In genomic region chr6:8481727-8482126, GRCh38 we compare ENCODE assay signal across 8 cellular contexts. TPM values are rescaled to one million over a fixed set of nuclear protein-coding genes. Genes with fewer than 3 reads are reported as not detected.
A peak's percentile ranks its signal among the peaks of the same experiment; 100 is the strongest.
DNase-seq lines count a peak whose midpoint lies in the region; ATAC-seq and TF ChIP-seq lines count a peak whose summit lies in the region.

No MANE protein-coding gene starts in this region.

- H3F3A ChIP-seq in PC-3 (ENCODE audit: low read length, unreplicated experiment) = no peaks in the 10 kb centered on the region

- H3K27me3 ChIP-seq in PC-3 (ENCODE audit: low read length) = no peaks in the 10 kb centered on the region

- peak; percentile 0 for DNase-seq in NCI-H1092 treated with DMSO at 0.1 percent for 48 hours (lab: John Stamatoyannopoulos, UW)
- DNase-seq in NCI-H1092 (lab: John Stamatoyannopoulos, UW) = no peak
- peak; percentile 38 for DNase-seq in PC-3
- no peak for DNase-seq in mucosa of descending colon
- DNase-seq in activated T-cell treated with anti-CD3 and anti-CD28 coated beads, Interleukin-2, amount 50 U/mL, for 1 hour = no peak
- DNase-seq in stimulated activated CD4-positive, alpha-beta T cell treated with anti-CD3 and anti-CD28 coated beads, Interleukin-4, amount 100 ng/mL, for 4 hours = no peak
- no peak for DNase-seq in natural killer cell treated with Interleukin-12 subunit alpha and Interleukin-12 subunit beta and Interleukin-15 and Interleukin-18, amount 100 ng/mL, for 72 hours (ENCODE audit: low spot score)

- no peak overlapping the region for H3K9ac ChIP-seq in PC-3 (ENCODE audit: low read length)

- H3K27ac Mint-ChIP-seq in natural killer cell treated with Interleukin-12 subunit alpha and Interleukin-12 subunit beta and Interleukin-15 and Interleukin-18, amount 100 ng/mL, for 72 hours = no peak overlapping the region

- H3K4me1 Mint-ChIP-seq in natural killer cell treated with Interleukin-12 subunit alpha and Interleukin-12 subunit beta and Interleukin-15 and Interleukin-18, amount 100 ng/mL, for 72 hours (ENCODE audit: low read depth in 2 of 2) = no peaks in the 10 kb centered on the region

- H3K9me3 Mint-ChIP-seq in natural killer cell treated with Interleukin-12 subunit alpha and Interleukin-12 subunit beta and Interleukin-15 and Interleukin-18, amount 100 ng/mL, for 72 hours = no peaks in the 10 kb centered on the region

- H3K4me1 ChIP-seq in PC-3 (ENCODE audit: insufficient read depth, low read length) = no peaks in the 10 kb centered on the region
- no peaks in the 10 kb centered on the region for H3K4me1 ChIP-seq in mucosa of descending colon (ENCODE audit: low read depth)

- no peaks in the 10 kb centered on the region for H4K20me1 ChIP-seq in PC-3 (ENCODE audit: low read length)

- H2AFZ ChIP-seq in PC-3 (ENCODE audit: low read length) = no peak overlapping the region

- BruUV-seq in PC-3 (replicated peaks; lab: Mats Ljungman, UMichigan) = no TSS peak

- peaks cover 2 to 17% of the 10 kb centered on the region in 2 donors for H3K27me3 Mint-ChIP-seq in natural killer cell treated with Interleukin-12 subunit alpha and Interleukin-12 subunit beta and Interleukin-15 and Interleukin-18, amount 100 ng/mL, for 72 hours

- intact Hi-C loops in PC-3 (cut with micrococcal nuclease) (no loop called here), mucosa of descending colon (cut with DNase I, micrococcal nuclease) (no loop called here)

- POLR2A ChIA-PET in PC-3 (lab: Charles Lee; ENCODE audit: unreplicated experiment) = no interaction called here

- no peak overlapping the region for H3K4me3 Mint-ChIP-seq in natural killer cell treated with Interleukin-12 subunit alpha and Interleukin-12 subunit beta and Interleukin-15 and Interleukin-18, amount 100 ng/mL, for 72 hours

- H3K9me3 ChIP-seq in PC-3 (ENCODE audit: low read length) (no peaks in the 10 kb centered on the region), mucosa of descending colon (no peaks in the 10 kb centered on the region)

- peak; percentile 64 for TF ChIP-seq CTCF in PC-3 (conservative IDR thresholded peaks at IDR 0.05; ENCODE audit: low read depth, low read length)
- no peak for TF ChIP-seq CTCF in mucosa of descending colon (IDR thresholded peaks at IDR 0.05)

- CTCF ChIA-PET in PC-3 (lab: Charles Lee) = interaction anchor here (0.5 to 0.7 kb wide), 4 partner anchors 11 to 1046 kb away, joined by 3 read pairs; no protein-coding TSS in a partner anchor

- H3K27ac ChIP-seq in PC-3 (ENCODE audit: low read length) = no peak overlapping the region

- no peaks in the 10 kb centered on the region for H3K9me2 ChIP-seq in PC-3 (replicated peaks; ENCODE audit: low read length)

- H3K4me2 ChIP-seq in PC-3 (ENCODE audit: low read length) = no peak overlapping the region

- no peaks in the 10 kb centered on the region for H3K79me2 ChIP-seq in PC-3 (ENCODE audit: low read length)

- ATAC-seq in HG02623 (IDR thresholded peaks at IDR 0.05; ENCODE audit: unreplicated experiment) (peak; percentile 92), PC-3 (peak; percentile 80), mucosa of descending colon (peak; percentile 57)
- no peak for ATAC-seq in natural killer cell treated with Interleukin-12 subunit alpha and Interleukin-12 subunit beta and Interleukin-15 and Interleukin-18, amount 100 ng/mL, for 72 hours

- peaks cover 6% of the 10 kb centered on the region for H3K36me3 Mint-ChIP-seq in natural killer cell treated with Interleukin-12 subunit alpha and Interleukin-12 subunit beta and Interleukin-15 and Interleukin-18, amount 100 ng/mL, for 72 hours

- H3K4me3 ChIP-seq in PC-3 (ENCODE audit: low read length) (no peak overlapping the region), mucosa of descending colon (no peak overlapping the region)

- H3K36me3 ChIP-seq in PC-3 (ENCODE audit: low read depth, low read length) (no peaks in the 10 kb centered on the region), mucosa of descending colon (ENCODE audit: low read depth) (no peaks in the 10 kb centered on the region)

RNA-seq across cellular contexts. Expression of gene SLC35B3, which starts 46.4 kb away (rescaled TPM):
- total RNA-seq in PC-3 (2014; rRNA removed) (6.5 and 8.1 TPM in 2 replicates), mucosa of descending colon (10 to 100 TPM; 31.8 to 48.2 (median 38.7) TPM)
- total RNA-seq in natural killer cell treated with Interleukin-12 subunit alpha and Interleukin-12 subunit beta and Interleukin-15 and Interleukin-18, amount 100 ng/mL, for 72 hours = 10 to 100 TPM in 1 of 2 donors, 1 to 10 TPM in 1; 9.3 to 14.1 TPM

Comparison
In these comparisons a context has a peak if more than half of its experiments do, and no peak if none do; other contexts are left out.
1. DNase-seq: peak in NCI-H1092 treated with DMSO at 0.1 percent for 48 hours (single experiment) and PC-3 (single experiment); none in NCI-H1092 (single experiment), mucosa of descending colon (0 of 3), activated T-cell treated with anti-CD3 and anti-CD28 coated beads, Interleukin-2, amount 50 U/mL, for 1 hour (single experiment), stimulated activated CD4-positive, alpha-beta T cell treated with anti-CD3 and anti-CD28 coated beads, Interleukin-4, amount 100 ng/mL, for 4 hours (0 of 2) and natural killer cell treated with Interleukin-12 subunit alpha and Interleukin-12 subunit beta and Interleukin-15 and Interleukin-18, amount 100 ng/mL, for 72 hours (single experiment).
2. ATAC-seq: peak in HG02623 (single experiment), PC-3 (single experiment) and mucosa of descending colon (single experiment); none in natural killer cell treated with Interleukin-12 subunit alpha and Interleukin-12 subunit beta and Interleukin-15 and Interleukin-18, amount 100 ng/mL, for 72 hours (0 of 2).